8 cellular contexts compared by ENCODE assay signal in the genomic region with DNA sequence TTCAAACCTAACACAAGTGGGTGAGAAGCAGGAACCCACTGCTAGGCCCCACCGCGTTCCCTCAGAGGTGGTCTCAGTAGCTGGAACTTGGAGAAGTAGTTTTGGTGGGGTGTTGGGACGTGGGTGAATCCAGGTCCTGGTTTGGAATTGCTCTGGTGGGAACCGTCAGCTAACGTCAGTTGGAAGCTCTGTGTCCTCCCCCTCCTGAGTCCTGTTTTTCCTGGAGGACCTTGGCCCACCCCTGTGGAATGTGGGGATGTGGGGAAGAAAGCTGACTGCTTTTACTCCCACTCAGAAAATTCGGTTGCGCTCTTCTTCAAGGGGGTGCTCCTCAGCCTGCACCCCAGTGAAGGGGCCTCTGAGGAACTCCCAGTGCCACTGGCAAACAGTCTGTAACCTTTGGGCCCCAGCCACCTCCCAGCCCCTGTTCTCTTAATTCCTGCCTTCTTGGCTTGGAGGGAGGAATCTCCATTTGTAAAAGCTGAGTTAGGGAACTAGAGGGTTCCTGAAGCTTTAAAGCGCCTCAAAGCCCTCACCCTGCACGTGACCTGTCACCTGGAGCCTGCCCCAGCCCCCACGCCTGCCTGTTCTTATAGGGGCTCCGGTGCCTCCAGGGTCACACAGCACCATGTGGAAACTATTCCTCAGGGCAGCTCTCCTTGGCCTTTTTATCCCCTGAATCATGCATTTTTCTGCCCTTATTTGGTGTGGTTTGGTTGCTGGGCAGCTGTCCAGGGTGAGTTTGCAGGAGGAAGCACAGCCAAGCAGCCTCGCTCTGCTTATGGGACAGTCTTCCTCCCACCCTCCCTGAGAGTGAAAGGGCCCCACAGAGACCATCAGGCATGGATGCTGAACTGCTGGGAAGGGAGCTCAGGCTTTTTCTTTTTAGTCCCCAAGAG. TPM values are rescaled to one million over a fixed set of nuclear protein-coding genes. Genes with fewer than 3 reads are reported as not detected.
DNase-seq lines count a peak whose midpoint lies in the region; ATAC-seq, FAIRE-seq and TF ChIP-seq lines count a peak whose summit lies in the region.

No MANE protein-coding gene starts in this region.

- WGBS in mesendoderm (ENCODE audit: extremely low coverage, insufficient coverage, low lambda C conversion rate), result no CpG with 5 or more reads among the region's 12 CpGs

- dilution Hi-C loops in endothelial cell of umbilical vein (cut with MboI; ENCODE audit: extremely low pct_ligation_motif_present, low sequenced_read_pairs), result loop anchor here (25.0 kb wide), 1 partner anchor 182 kb away; no protein-coding TSS in a partner anchor

- peaks cover 58% of the 10 kb centered on the region for H3K4me1 ChIP-seq in endothelial cell of umbilical vein (ENCODE audit: control insufficient read depth, extremely low read depth, insufficient read depth, low read length)
- H3K4me1 ChIP-seq in mesendoderm (ENCODE audit: control insufficient read depth, low read depth, low read length), result peaks cover 6% of the 10 kb centered on the region
- peaks cover 70% of the 10 kb centered on the region for H3K4me1 ChIP-seq in upper lobe of right lung

- H3K18ac ChIP-seq in mesendoderm (ENCODE audit: low read length), result no peak overlapping the region

- no peaks in the 10 kb centered on the region for H3K79me1 ChIP-seq in mesendoderm (ENCODE audit: low read length)

- no peaks in the 10 kb centered on the region for H3K27me3 ChIP-seq in BJ (ENCODE audit: control insufficient read depth, insufficient read depth, low read length)
- H3K27me3 ChIP-seq in endothelial cell of umbilical vein (ENCODE audit: control insufficient read depth in 2 of 2, insufficient read depth in 2 of 2, low read length in 2 of 2), result no peaks in the 10 kb centered on the region
- no peaks in the 10 kb centered on the region for H3K27me3 ChIP-seq in mesendoderm (ENCODE audit: insufficient read depth, low read length, poor library complexity)
- H3K27me3 ChIP-seq in upper lobe of right lung, result no peaks in the 10 kb centered on the region

- H3K9ac ChIP-seq in endothelial cell of umbilical vein (replicated peaks; ENCODE audit: extremely low read depth, insufficient read depth, low read length) (peak overlapping the region; percentile 97), mesendoderm (ENCODE audit: low read length) (no peak overlapping the region)

- no peak for TF ChIP-seq CTCF in BJ (IDR thresholded peaks at IDR 0.05; ENCODE audit: insufficient read depth, low read depth, low read length)
- TF ChIP-seq CTCF in endothelial cell of umbilical vein (IDR thresholded peaks at IDR 0.05; ENCODE audit: extremely low read depth in 1 of 2, insufficient read depth in 1 of 2, low read depth in 1 of 2, low read length in 2 of 2), result no peak
- TF ChIP-seq CTCF in upper lobe of right lung (IDR thresholded peaks at IDR 0.05), result no peak

- FAIRE-seq in RCC 7860 (lab: Jason Lieb, UNC) (peak; percentile 87), endothelial cell of umbilical vein (lab: Jason Lieb, UNC) (peak; percentile 98)

- H2AFZ ChIP-seq in endothelial cell of umbilical vein (ENCODE audit: low read depth, low read length), result no peak overlapping the region

- peak overlapping the region; percentile 13 for H2BK120ac ChIP-seq in mesendoderm (ENCODE audit: low read depth, low read length)

- H2BK5ac ChIP-seq in mesendoderm (ENCODE audit: low read length), result no peak overlapping the region

- no peak overlapping the region for H4K8ac ChIP-seq in mesendoderm (ENCODE audit: low read depth, low read length)

- ATAC-seq in upper lobe of right lung (peak; percentile 51), HG02642 (IDR thresholded peaks at IDR 0.05; ENCODE audit: poor library complexity, unreplicated experiment) (no peak)

- no peak overlapping the region for H3K23ac ChIP-seq in mesendoderm (ENCODE audit: low read length)

- H3K36me3 ChIP-seq in BJ (ENCODE audit: control insufficient read depth, insufficient read depth, low read length) (peaks cover 2% of the 10 kb centered on the region; the same call in 1 of the 2 replicates), endothelial cell of umbilical vein (ENCODE audit: control insufficient read depth in 2 of 2, extremely low read depth in 1 of 2, insufficient read depth in 2 of 2, low read length in 2 of 2) (no peaks in the 10 kb centered on the region), mesendoderm (ENCODE audit: control insufficient read depth, insufficient read depth, low read length) (peaks cover 2% of the 10 kb centered on the region), upper lobe of right lung (peaks cover 17% of the 10 kb centered on the region)

- no peaks in the 10 kb centered on the region for H4K20me1 ChIP-seq in endothelial cell of umbilical vein (replicated peaks; ENCODE audit: control insufficient read depth, extremely low read depth, insufficient read depth, low read length)

- TSS peak; percentile 45 for BruUV-seq in endothelial cell of umbilical vein (replicated peaks; lab: Mats Ljungman, UMichigan)

- no peak overlapping the region for H2BK15ac ChIP-seq in mesendoderm (replicated peaks; ENCODE audit: low read depth)

- H3K56ac ChIP-seq in mesendoderm (ENCODE audit: low read length), result no peak overlapping the region

- DNase-seq in BJ (ENCODE audit: low read depth) (peak; percentile 96), RCC 7860 (ENCODE audit: low spot score) (peak; percentile 98), endothelial cell of umbilical vein (ENCODE audit: low read depth, low spot score) (peak; percentile 98), mesendoderm (peak; percentile 95), upper lobe of right lung (peak; percentile 77)
- DNase-seq in stimulated activated CD4-positive, alpha-beta T cell treated with anti-CD3 and anti-CD28 coated beads, Interleukin-2, amount 100 ng/mL, for 24 hours, result no peak
- no peak for DNase-seq in activated CD4-positive, alpha-beta T cell treated with anti-CD3 and anti-CD28 coated beads for 4 hours

- no peak overlapping the region for H4K5ac ChIP-seq in mesendoderm (ENCODE audit: low read length)

- H3K9me1 ChIP-seq in endothelial cell of umbilical vein (replicated peaks; ENCODE audit: control insufficient read depth, extremely low read depth, insufficient read depth, low read length), result no peaks in the 10 kb centered on the region

- H3K79me2 ChIP-seq in endothelial cell of umbilical vein (ENCODE audit: control insufficient read depth, insufficient read depth, low read length) (no peaks in the 10 kb centered on the region), mesendoderm (ENCODE audit: control insufficient read depth, insufficient read depth, low read length) (no peaks in the 10 kb centered on the region)

- CTCF ChIA-PET in BJ (lab: Yijun Ruan, JAX), result interaction anchor here (0.8 to 7.9 kb wide), 14 partner anchors 7 to 557 kb away, joined by 3 to 90 read pairs (median 8); partner anchors contain the start of genes CAVIN1 and NAGLU
- CTCF ChIA-PET in endothelial cell of umbilical vein (lab: Charles Lee), result interaction anchor here (0.6 to 5.4 kb wide), 22 partner anchors 7 to 335 kb away, joined by 3 to 190 read pairs (median 5); partner anchors contain the start of genes CAVIN1, NAGLU and STAT3

- H3K4me3 ChIP-seq in BJ (ENCODE audit: low read depth, low read length) (no peak overlapping the region), endothelial cell of umbilical vein (replicated peaks in 1 of 3; ENCODE audit: insufficient read depth in 1 of 3, low read depth in 1 of 3, low read length in 3 of 3) (peak overlapping the region in 1 of 3 experiments; percentile 20), mesendoderm (ENCODE audit: low read length) (no peak overlapping the region), upper lobe of right lung (no peak overlapping the region)

- H3K27ac ChIP-seq in endothelial cell of umbilical vein (ENCODE audit: insufficient read depth, low read depth, low read length) (peak overlapping the region; percentile 100), mesendoderm (ENCODE audit: low read depth, low read length) (peak overlapping the region; percentile 53), upper lobe of right lung (peak overlapping the region; percentile 81)

- POLR2A ChIA-PET in BJ (lab: Charles Lee) (interaction anchor here (0.6 to 3.4 kb wide), 10 partner anchors 47 to 1978 kb away, joined by 3 to 31 read pairs (median 4); partner anchors contain the start of genes CAVIN1 and STAT3), endothelial cell of umbilical vein (lab: Charles Lee) (interaction anchor here (0.9 to 4.5 kb wide), 11 partner anchors 16 to 208 kb away, joined by 4 to 38 read pairs (median 7); partner anchors contain the start of genes CAVIN1, NAGLU and STAT3)

- no peak overlapping the region for H3K4ac ChIP-seq in mesendoderm (ENCODE audit: low read depth, low read length)

- peak; percentile 60 for TF ChIP-seq POLR2A in endothelial cell of umbilical vein (IDR thresholded peaks at IDR 0.05; ENCODE audit: low read depth, low read length)

- no peaks in the 10 kb centered on the region for H3K9me3 ChIP-seq in endothelial cell of umbilical vein (replicated peaks; ENCODE audit: control insufficient read depth, insufficient read depth, low read length)
- H3K9me3 ChIP-seq in upper lobe of right lung, result no peaks in the 10 kb centered on the region

- H3K4me2 ChIP-seq in endothelial cell of umbilical vein (ENCODE audit: insufficient read depth, low read length), result peak overlapping the region; percentile 48
- H3K4me2 ChIP-seq in mesendoderm (ENCODE audit: low read length), result no peak overlapping the region

- intact Hi-C loops in endothelial cell of umbilical vein (cut with micrococcal nuclease), result loop anchor here (1.0 to 10.0 kb wide), 3 partner anchors 96 to 495 kb away; partner anchors contain the start of genes CAVIN1 and NKIRAS2
- intact Hi-C loops in upper lobe of right lung (cut with DNase I), result loop anchor here (10.0 kb wide), 1 partner anchor 215 kb away; no protein-coding TSS in a partner anchor

- no peak overlapping the region for H2AK5ac ChIP-seq in mesendoderm (ENCODE audit: low read length)

RNA-seq across cellular contexts. Expression of gene NAGLU, which starts 16.2 kb away (rescaled TPM):
- 16.3 and 45.3 TPM in 2 replicates for polyA plus RNA-seq in BJ (2011; rRNA removed)
- 16.8 and 22.8 TPM in 2 replicates for polyA minus RNA-seq in BJ (2011; rRNA and poly(A)+ RNA removed)
- total RNA-seq in endothelial cell of umbilical vein, result 40.2 and 50.2 TPM in 2 replicates
- polyA plus RNA-seq in endothelial cell of umbilical vein, result 54.2 and 66.8 TPM in 2 replicates
- polyA plus RNA-seq in endothelial cell of umbilical vein (2011; cell fraction: cytosol; rRNA removed), result 22.6 and 31.6 TPM in 2 replicates
- 70.4 and 73.2 TPM in 2 replicates for polyA plus RNA-seq in endothelial cell of umbilical vein (2011; cell fraction: nucleus; rRNA removed)
- polyA plus RNA-seq in endothelial cell of umbilical vein (2012), result 23.1 and 31.3 TPM in 2 replicates
- polyA minus RNA-seq in endothelial cell of umbilical vein, result 21.5 and 21.8 TPM in 2 replicates
- 7.8 TPM for polyA minus RNA-seq in endothelial cell of umbilical vein (2011; cell fraction: cytosol; rRNA and poly(A)+ RNA removed)
- 22.9 and 30.1 TPM in 2 replicates for polyA minus RNA-seq in endothelial cell of umbilical vein (2011; cell fraction: nucleus; rRNA and poly(A)+ RNA removed)
- polyA plus RNA-seq in mesendoderm (2013, experiment 1 of 2), result 9.6 TPM
- polyA plus RNA-seq in mesendoderm (2013, experiment 2 of 2), result 9.0 TPM
- 46.9 TPM for total RNA-seq in upper lobe of right lung

RNA-seq across cellular contexts. Expression of gene HSD17B1, which starts 32.9 kb away (rescaled TPM):
- polyA plus RNA-seq in BJ (2011; rRNA removed) (0.49 and 0.54 TPM in 2 replicates), endothelial cell of umbilical vein (0.22 and 0.41 TPM in 2 replicates)
- 0.15 and 0.24 TPM in 2 replicates for polyA minus RNA-seq in BJ (2011; rRNA and poly(A)+ RNA removed)
- total RNA-seq in endothelial cell of umbilical vein (0.62 and 1.0 TPM in 2 replicates), upper lobe of right lung (1.4 TPM)
- 0.05 and 0.20 TPM in 2 replicates for polyA plus RNA-seq in endothelial cell of umbilical vein (2011; cell fraction: cytosol; rRNA removed)
- 0.59 and 0.63 TPM in 2 replicates for polyA plus RNA-seq in endothelial cell of umbilical vein (2011; cell fraction: nucleus; rRNA removed)
- polyA plus RNA-seq in endothelial cell of umbilical vein (2012), result 1.0 and 1.2 TPM in 2 replicates
- 0.17 and 0.19 TPM in 2 replicates for polyA minus RNA-seq in endothelial cell of umbilical vein
- polyA minus RNA-seq in endothelial cell of umbilical vein (2011; cell fraction: cytosol; rRNA and poly(A)+ RNA removed), result 1.0 TPM
- polyA minus RNA-seq in endothelial cell of umbilical vein (2011; cell fraction: nucleus; rRNA and poly(A)+ RNA removed), result 0.43 and 0.77 TPM in 2 replicates
- polyA plus RNA-seq in mesendoderm (2013, experiment 1 of 2), result 0.59 TPM
- polyA plus RNA-seq in mesendoderm (2013, experiment 2 of 2), result 0.67 TPM

RNA-seq across cellular contexts. Expression of gene COASY, which starts 42.2 kb away (rescaled TPM):
- polyA plus RNA-seq in BJ (2011; rRNA removed) (28.6 and 41.5 TPM in 2 replicates), endothelial cell of umbilical vein (39.6 and 52.6 TPM in 2 replicates)
- 19.5 and 28.4 TPM in 2 replicates for polyA minus RNA-seq in BJ (2011; rRNA and poly(A)+ RNA removed)
- total RNA-seq in endothelial cell of umbilical vein (69.2 and 77.7 TPM in 2 replicates), upper lobe of right lung (63.3 TPM)
- polyA plus RNA-seq in endothelial cell of umbilical vein (2011; cell fraction: cytosol; rRNA removed), result 36.3 and 42.7 TPM in 2 replicates
- 78.2 and 90.7 TPM in 2 replicates for polyA plus RNA-seq in endothelial cell of umbilical vein (2011; cell fraction: nucleus; rRNA removed)
- polyA plus RNA-seq in endothelial cell of umbilical vein (2012), result 63.2 and 68.4 TPM in 2 replicates
- polyA minus RNA-seq in endothelial cell of umbilical vein, result 26.1 and 32.6 TPM in 2 replicates
- polyA minus RNA-seq in endothelial cell of umbilical vein (2011; cell fraction: cytosol; rRNA and poly(A)+ RNA removed), result 56.5 TPM
- 21.0 and 25.9 TPM in 2 replicates for polyA minus RNA-seq in endothelial cell of umbilical vein (2011; cell fraction: nucleus; rRNA and poly(A)+ RNA removed)
- 113 TPM for polyA plus RNA-seq in mesendoderm (2013, experiment 1 of 2)
- 116 TPM for polyA plus RNA-seq in mesendoderm (2013, experiment 2 of 2)

RNA-seq across cellular contexts. Expression of gene MLX, which starts 47.1 kb away (rescaled TPM):
- 40.9 and 50.1 TPM in 2 replicates for polyA plus RNA-seq in BJ (2011; rRNA removed)
- 27.2 and 39.3 TPM in 2 replicates for polyA minus RNA-seq in BJ (2011; rRNA and poly(A)+ RNA removed)
- total RNA-seq in endothelial cell of umbilical vein, result 40.3 and 40.9 TPM in 2 replicates
- 41.1 and 42.7 TPM in 2 replicates for polyA plus RNA-seq in endothelial cell of umbilical vein
- polyA plus RNA-seq in endothelial cell of umbilical vein (2011; cell fraction: cytosol; rRNA removed), result 35.7 and 37.7 TPM in 2 replicates
- 56.9 and 63.0 TPM in 2 replicates for polyA plus RNA-seq in endothelial cell of umbilical vein (2011; cell fraction: nucleus; rRNA removed)
- polyA plus RNA-seq in endothelial cell of umbilical vein (2012), result 37.4 and 41.4 TPM in 2 replicates
- 40.5 and 41.3 TPM in 2 replicates for polyA minus RNA-seq in endothelial cell of umbilical vein
- polyA minus RNA-seq in endothelial cell of umbilical vein (2011; cell fraction: cytosol; rRNA and poly(A)+ RNA removed), result 22.4 TPM
- 13.4 and 18.8 TPM in 2 replicates for polyA minus RNA-seq in endothelial cell of umbilical vein (2011; cell fraction: nucleus; rRNA and poly(A)+ RNA removed)
- 47.9 TPM for polyA plus RNA-seq in mesendoderm (2013, experiment 1 of 2)
- 45.7 TPM for polyA plus RNA-seq in mesendoderm (2013, experiment 2 of 2)
- total RNA-seq in upper lobe of right lung, result 61.3 TPM

RNA-seq across cellular contexts. Expression of gene PSMC3IP, which starts 57.7 kb away (rescaled TPM):
- polyA plus RNA-seq in BJ (2011; rRNA removed) (3.4 and 5.8 TPM in 2 replicates), endothelial cell of umbilical vein (5.5 and 5.9 TPM in 2 replicates)
- 1.6 and 2.4 TPM in 2 replicates for polyA minus RNA-seq in BJ (2011; rRNA and poly(A)+ RNA removed)
- total RNA-seq in endothelial cell of umbilical vein (19.3 and 20.8 TPM in 2 replicates), upper lobe of right lung (4.2 TPM)
- 9.0 and 10.6 TPM in 2 replicates for polyA plus RNA-seq in endothelial cell of umbilical vein (2011; cell fraction: cytosol; rRNA removed)
- 20.8 and 34.7 TPM in 2 replicates for polyA plus RNA-seq in endothelial cell of umbilical vein (2011; cell fraction: nucleus; rRNA removed)
- 6.3 and 10.9 TPM in 2 replicates for polyA plus RNA-seq in endothelial cell of umbilical vein (2012)
- 4.9 and 5.2 TPM in 2 replicates for polyA minus RNA-seq in endothelial cell of umbilical vein
- 14.0 TPM for polyA minus RNA-seq in endothelial cell of umbilical vein (2011; cell fraction: cytosol; rRNA and poly(A)+ RNA removed)
- polyA minus RNA-seq in endothelial cell of umbilical vein (2011; cell fraction: nucleus; rRNA and poly(A)+ RNA removed), result 7.5 and 9.7 TPM in 2 replicates
- polyA plus RNA-seq in mesendoderm (2013, experiment 1 of 2), result 26.0 TPM
- polyA plus RNA-seq in mesendoderm (2013, experiment 2 of 2), result 26.0 TPM

Comparison
In these comparisons a context has a peak if more than half of its experiments do, and no peak if none do; other contexts are left out.
1. DNase-seq: peak in BJ (single experiment), RCC 7860 (single experiment), endothelial cell of umbilical vein (single experiment), mesendoderm (single experiment) and upper lobe of right lung (single experiment); none in stimulated activated CD4-positive, alpha-beta T cell treated with anti-CD3 and anti-CD28 coated beads, Interleukin-2, amount 100 ng/mL, for 24 hours (0 of 2) and activated CD4-positive, alpha-beta T cell treated with anti-CD3 and anti-CD28 coated beads for 4 hours (0 of 2).
2. Peak in every context shown above with its lines, with median percentiles within 50 percentile points of each other: H3K27ac ChIP-seq.